28 cellular contexts compared by ENCODE assay signal in genomic region chr17:51827140-51827539, GRCh38.
"Had no signal": no experiment of that assay in that cellular context is flagged by ENCODE, and none has a peak within 500 bp of the region (broad histone marks: within the 10 kb centered on the region; RNA-seq: fewer than 3 reads in every experiment).

No MANE protein-coding gene starts in this region.

- DNase-seq: stimulated activated CD4-positive, alpha-beta T cell treated with anti-CD3 and anti-CD28 coated beads, Interleukin-2, amount 100 ng/mL, for 48 hours; stimulated activated CD4-positive, alpha-beta T cell treated with anti-CD3 and anti-CD28 coated beads, Interleukin-4, amount 100 ng/mL, for 1 hour; stimulated activated CD4-positive, alpha-beta T cell treated with anti-CD3 and anti-CD28 coated beads, Interleukin-4, amount 100 ng/mL, for 24 hours; stimulated activated CD4-positive, alpha-beta T cell treated with anti-CD3 and anti-CD28 coated beads, Interleukin-4, amount 100 ng/mL, for 4 hours; stimulated activated CD8-positive, alpha-beta memory T cell treated with anti-CD3 and anti-CD28 coated beads, Interleukin-4, amount 100 ng/mL, for 48 hours; stimulated activated naive B cell treated with anti-CD40 and anti-IgM and Interleukin-4, amounts not matched to agents 10 μg/mL and 1 μg/mL and 100 μg/mL, for 72 hours; stimulated activated naive CD4-positive, alpha-beta T cell; stimulated activated naive CD4-positive, alpha-beta T cell treated with Interleukin-2 at 50 U/mL for 16 hours; stimulated activated naive CD8-positive, alpha-beta T cell treated with anti-CD3 and anti-CD28 coated beads, Interleukin-15, amount 100 ng/mL, for 72 hours; stimulated activated naive CD8-positive, alpha-beta T cell treated with anti-CD3 and anti-CD28 coated beads, Interleukin-15, Interleukin-2, amounts not matched to agents 100 U/mL and 50 U/mL, for 24 hours; stomach; substantia nigra; testis; thyroid gland; tibial artery; transverse colon; trophoblast cell; upper lobe of left lung; upper lobe of right lung; uterus had no signal

- H3K27ac Mint-ChIP-seq: stimulated activated effector memory CD8-positive, alpha-beta T cell treated with anti-CD3 and anti-CD28 coated beads, Interleukin-12 subunit alpha, Interleukin-12 subunit beta, amount 100 ng/mL, for 72 hours; stimulated activated memory B cell treated with anti-CD40 and anti-IgM and Interleukin-4, amounts not matched to agents 10 μg/mL and 1 μg/mL and 100 μg/mL, for 72 hours; stimulated activated naive B cell treated with anti-CD40 and anti-IgM and Interleukin-4, amounts not matched to agents 10 μg/mL and 1 μg/mL and 100 μg/mL, for 72 hours; stimulated activated naive CD8-positive, alpha-beta T cell treated with anti-CD3 and anti-CD28 coated beads, Interleukin-15, amount 100 ng/mL, for 72 hours; stimulated activated naive CD8-positive, alpha-beta T cell treated with anti-CD3 and anti-CD28 coated beads, Interleukin-15, Interleukin-2, amounts not matched to agents 100 ng/mL and 50 ng/mL, for 24 hours; type B pancreatic cell had no signal

- H3K36me3 Mint-ChIP-seq: stimulated activated effector memory CD8-positive, alpha-beta T cell treated with anti-CD3 and anti-CD28 coated beads, Interleukin-12 subunit alpha, Interleukin-12 subunit beta, amount 100 ng/mL, for 72 hours; stimulated activated memory B cell treated with anti-CD40 and anti-IgM and Interleukin-4, amounts not matched to agents 10 μg/mL and 1 μg/mL and 100 μg/mL, for 72 hours; stimulated activated naive B cell treated with anti-CD40 and anti-IgM and Interleukin-4, amounts not matched to agents 10 μg/mL and 1 μg/mL and 100 μg/mL, for 72 hours; type B pancreatic cell had no signal

- H3K4me3 Mint-ChIP-seq: stimulated activated effector memory CD8-positive, alpha-beta T cell treated with anti-CD3 and anti-CD28 coated beads, Interleukin-12 subunit alpha, Interleukin-12 subunit beta, amount 100 ng/mL, for 72 hours; stimulated activated memory B cell treated with anti-CD40 and anti-IgM and Interleukin-4, amounts not matched to agents 10 μg/mL and 1 μg/mL and 100 μg/mL, for 72 hours; stimulated activated naive B cell treated with anti-CD40 and anti-IgM and Interleukin-4, amounts not matched to agents 10 μg/mL and 1 μg/mL and 100 μg/mL, for 72 hours; stimulated activated naive CD8-positive, alpha-beta T cell treated with anti-CD3 and anti-CD28 coated beads, Interleukin-15, amount 100 ng/mL, for 72 hours; stimulated activated naive CD8-positive, alpha-beta T cell treated with anti-CD3 and anti-CD28 coated beads, Interleukin-15, Interleukin-2, amounts not matched to agents 100 ng/mL and 50 ng/mL, for 24 hours; type B pancreatic cell had no signal

- H3K4me1 Mint-ChIP-seq: stimulated activated effector memory CD8-positive, alpha-beta T cell treated with anti-CD3 and anti-CD28 coated beads, Interleukin-12 subunit alpha, Interleukin-12 subunit beta, amount 100 ng/mL, for 72 hours; stimulated activated memory B cell treated with anti-CD40 and anti-IgM and Interleukin-4, amounts not matched to agents 10 μg/mL and 1 μg/mL and 100 μg/mL, for 72 hours; stimulated activated naive B cell treated with anti-CD40 and anti-IgM and Interleukin-4, amounts not matched to agents 10 μg/mL and 1 μg/mL and 100 μg/mL, for 72 hours; stimulated activated naive CD8-positive, alpha-beta T cell treated with anti-CD3 and anti-CD28 coated beads, Interleukin-15, amount 100 ng/mL, for 72 hours had no signal

- ATAC-seq: stimulated activated effector memory CD8-positive, alpha-beta T cell treated with anti-CD3 and anti-CD28 coated beads, Interleukin-12 subunit alpha, Interleukin-12 subunit beta, amount 100 ng/mL, for 72 hours; stimulated activated memory B cell treated with anti-CD40 and anti-IgM and Interleukin-4, amounts not matched to agents 10 μg/mL and 1 μg/mL and 100 μg/mL, for 72 hours; stimulated activated naive B cell treated with anti-CD40 and anti-IgM and Interleukin-4, amounts not matched to agents 10 μg/mL and 1 μg/mL and 100 μg/mL, for 72 hours; stimulated activated naive CD8-positive, alpha-beta T cell treated with anti-CD3 and anti-CD28 coated beads, Interleukin-15, amount 100 ng/mL, for 72 hours; stimulated activated naive CD8-positive, alpha-beta T cell treated with anti-CD3 and anti-CD28 coated beads, Interleukin-15, Interleukin-2, amounts not matched to agents 100 U/mL and 50 U/mL, for 24 hours; upper lobe of right lung had no signal

- H3K9me3 ChIP-seq: stomach, suprapubic skin, testis, thoracic aorta, thyroid gland, tibial artery, tibial nerve, transverse colon, upper lobe of left lung, upper lobe of right lung, uterus, vagina had no signal

- H3K36me3 ChIP-seq: stomach, suprapubic skin, thoracic aorta, thyroid gland, tibial artery, tibial nerve, transverse colon, upper lobe of left lung, upper lobe of right lung, uterus, vagina had no signal

- H3K27ac ChIP-seq: stomach, suprapubic skin, testis, thoracic aorta, tibial artery, tibial nerve, transverse colon, upper lobe of left lung, upper lobe of right lung, uterus, vagina had no signal

- H3K4me3 ChIP-seq: stomach, suprapubic skin, testis, thoracic aorta, thyroid gland, tibial artery, tibial nerve, transverse colon, upper lobe of left lung, upper lobe of right lung, uterus, vagina had no signal

- H3K27me3 Mint-ChIP-seq: stimulated activated memory B cell treated with anti-CD40 and anti-IgM and Interleukin-4, amounts not matched to agents 10 μg/mL and 1 μg/mL and 100 μg/mL, for 72 hours; type B pancreatic cell had no signal

- H3K9me3 Mint-ChIP-seq: stimulated activated effector memory CD8-positive, alpha-beta T cell treated with anti-CD3 and anti-CD28 coated beads, Interleukin-12 subunit alpha, Interleukin-12 subunit beta, amount 100 ng/mL, for 72 hours; stimulated activated memory B cell treated with anti-CD40 and anti-IgM and Interleukin-4, amounts not matched to agents 10 μg/mL and 1 μg/mL and 100 μg/mL, for 72 hours; stimulated activated naive B cell treated with anti-CD40 and anti-IgM and Interleukin-4, amounts not matched to agents 10 μg/mL and 1 μg/mL and 100 μg/mL, for 72 hours; stimulated activated naive CD8-positive, alpha-beta T cell treated with anti-CD3 and anti-CD28 coated beads, Interleukin-15, amount 100 ng/mL, for 72 hours; type B pancreatic cell had no signal

- H3K4me1 ChIP-seq: stomach, suprapubic skin, testis, tibial artery, tibial nerve, transverse colon, upper lobe of left lung, upper lobe of right lung, uterus, vagina had no signal
